Comparison of ENCODE assay signal across 1 cellular context in genomic region chr7:131327626-131328386, GRCh38.
TF ChIP-seq lines count a peak whose summit lies in the region.

TSS of gene MKLN1 (plus strand) at chr7:131327876. CDS start at chr7:131327900, 24 bp downstream.

TF ChIP-seq in K562, 482 proteins besides CTCF, POLR2A, EP300 and RAD21 (continued from another document and continues in another):
- TF ChIP-seq YY1 (IDR thresholded peaks at IDR 0.05; ENCODE audit: borderline replicate concordance in 1 of 3, control insufficient read depth in 1 of 3, extremely low read depth in 1 of 3, insufficient read depth in 3 of 3, insufficient read length in 1 of 3, insufficient replicate concordance in 2 of 3, low read depth in 1 of 3, low read length in 2 of 3), result peak; percentile 95 to 98 (median 98)
- no peak for TF ChIP-seq IFI16 (CRISPR knock-in tag; IDR thresholded peaks at IDR 0.05)
- no peak; the same call in 1 of the 2 replicates for TF ChIP-seq ATF6 (CRISPR knock-in tag; IDR thresholded peaks at IDR 0.05)
- TF ChIP-seq HEY1 (CRISPR knock-in tag; IDR thresholded peaks at IDR 0.05; ENCODE audit: borderline replicate concordance), result no peak
- TF ChIP-seq TFAP4 (CRISPR knock-in tag; IDR thresholded peaks at IDR 0.05; ENCODE audit: borderline replicate concordance), result peak; percentile 93
- TF ChIP-seq MCM5 (IDR thresholded peaks at IDR 0.05; ENCODE audit: low read depth), result no peak
- no peak for TF ChIP-seq FOXK2 (conservative IDR thresholded peaks at IDR 0.05 in 1 of 2, IDR thresholded peaks at IDR 0.05 in 1 of 2; ENCODE audit: low read depth in 2 of 2)
- TF ChIP-seq STAT5B (CRISPR knock-in tag; IDR thresholded peaks at IDR 0.05), result no peak
- TF ChIP-seq NFYB (IDR thresholded peaks at IDR 0.05; ENCODE audit: extremely low read depth, insufficient read length), result no peak
- TF ChIP-seq ZBTB1 (CRISPR knock-in tag; IDR thresholded peaks at IDR 0.05; ENCODE audit: borderline replicate concordance, low read depth), result peak; percentile 88
- no peak for TF ChIP-seq THRAP3 (IDR thresholded peaks at IDR 0.05; ENCODE audit: borderline replicate concordance)
- TF ChIP-seq MBD1 (CRISPR knock-in tag; IDR thresholded peaks at IDR 0.05), result no peak
- TF ChIP-seq PHF8 (IDR thresholded peaks at IDR 0.05; ENCODE audit: borderline replicate concordance, low read length), result peak; percentile 100
- no peak for TF ChIP-seq SNAPC5 (CRISPR knock-in tag; IDR thresholded peaks at IDR 0.05)
- TF ChIP-seq STAG1 (CRISPR knock-in tag; IDR thresholded peaks at IDR 0.05; ENCODE audit: borderline replicate concordance), result no peak
- TF ChIP-seq TBP (optimal IDR thresholded peaks at IDR 0.05; ENCODE audit: low read depth, low read length), result peak; percentile 94
- TF ChIP-seq ZBTB12 (CRISPR knock-in tag; IDR thresholded peaks at IDR 0.05), result no peak; the same call in 1 of the 2 replicates
- TF ChIP-seq ZNF165 (CRISPR knock-in tag; IDR thresholded peaks at IDR 0.05; ENCODE audit: borderline replicate concordance), result peak; percentile 85
- TF ChIP-seq HNRNPLL (IDR thresholded peaks at IDR 0.05; ENCODE audit: low read depth, low read length, poor library complexity, severe bottlenecking), result peak; percentile 78
- TF ChIP-seq ZBTB8A (IDR thresholded peaks at IDR 0.05; ENCODE audit: partially characterized antibody), result no peak
- peak; percentile 58; the same call in 1 of the 2 replicates for TF ChIP-seq PHB (CRISPR knock-in tag; IDR thresholded peaks at IDR 0.05)
- TF ChIP-seq MAFK (IDR thresholded peaks at IDR 0.05; ENCODE audit: low read length), result no peak
- peak; percentile 92 for TF ChIP-seq CHD1 (IDR thresholded peaks at IDR 0.05; ENCODE audit: low read length)
- TF ChIP-seq CCNT2 (IDR thresholded peaks at IDR 0.05; ENCODE audit: borderline replicate concordance, extremely low read depth, insufficient read length, low read depth, low read length), result peak; percentile 88
- TF ChIP-seq RREB1 (CRISPR knock-in tag; IDR thresholded peaks at IDR 0.05), result no peak; the same call in 1 of the 2 replicates
- TF ChIP-seq DEAF1 (CRISPR knock-in tag; IDR thresholded peaks at IDR 0.05), result 0 out of 2 replicates have a peak, but pooled peaks have one; percentile 6
- TF ChIP-seq HIVEP1 (CRISPR knock-in tag; IDR thresholded peaks at IDR 0.05), result no peak
- TF ChIP-seq RBM34 (IDR thresholded peaks at IDR 0.05; ENCODE audit: borderline replicate concordance, insufficient read depth, low read length), result no peak
- no peak for TF ChIP-seq ELF4 (CRISPR knock-in tag; IDR thresholded peaks at IDR 0.05)
- TF ChIP-seq ZBTB5 (IDR thresholded peaks at IDR 0.05), result no peak
- no peak for TF ChIP-seq BRCA1 (IDR thresholded peaks at IDR 0.05)
- no peak for TF ChIP-seq BRCA1 (CRISPR knock-in tag; IDR thresholded peaks at IDR 0.05)
- TF ChIP-seq EZH2 (IDR thresholded peaks at IDR 0.05; ENCODE audit: borderline replicate concordance, low read depth, low read length), result no peak
- TF ChIP-seq GABPA (tag; conservative IDR thresholded peaks at IDR 0.05; ENCODE audit: low read depth), result peak; percentile 62; the same call in 1 of the 2 replicates
- TF ChIP-seq KDM2B (CRISPR knock-in tag; IDR thresholded peaks at IDR 0.05), result no peak
- no peak for TF ChIP-seq EWSR1 (IDR thresholded peaks at IDR 0.05; ENCODE audit: borderline replicate concordance, low read depth, partially characterized antibody)
- TF ChIP-seq E2F4 (CRISPR knock-in tag; IDR thresholded peaks at IDR 0.05; ENCODE audit: low read depth), result peak; percentile 40; the same call in 1 of the 2 replicates
- no peak for TF ChIP-seq ZNF707 (CRISPR knock-in tag; conservative IDR thresholded peaks at IDR 0.05)
- no peak for TF ChIP-seq ZNF780A (CRISPR knock-in tag; IDR thresholded peaks at IDR 0.05)
- TF ChIP-seq CEBPB (tag; IDR thresholded peaks at IDR 0.05), result no peak
- peak; percentile 70 for TF ChIP-seq FOXO4 (CRISPR knock-in tag; IDR thresholded peaks at IDR 0.05)
- peak; percentile 92 for TF ChIP-seq VEZF1 (CRISPR knock-in tag; IDR thresholded peaks at IDR 0.05)
